Comparison of ENCODE assay signal across 14 cellular contexts in the genomic region with DNA sequence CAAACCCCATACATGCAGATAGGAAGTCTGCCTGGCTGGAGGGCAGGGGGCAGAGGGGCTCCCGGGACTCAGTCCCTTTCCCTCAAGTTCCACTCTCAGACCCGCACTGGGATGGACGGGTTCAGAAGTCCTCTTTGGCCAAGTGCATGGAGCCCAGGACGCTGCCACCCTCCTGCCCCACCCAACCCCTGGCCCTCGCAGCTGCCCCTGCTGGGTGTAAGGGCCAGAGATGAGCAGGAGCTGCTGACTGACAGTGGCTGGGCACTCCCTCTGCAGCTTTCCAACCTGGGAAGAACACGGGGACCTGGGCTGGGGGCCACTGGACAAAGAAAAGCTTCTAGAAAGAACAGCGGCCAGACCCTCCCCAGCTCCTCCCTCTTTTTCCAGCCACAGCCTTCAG. TPM values are rescaled to one million over a fixed set of nuclear protein-coding genes. Genes with fewer than 3 reads are reported as not detected.
"Had no signal": no experiment of that assay in that cellular context is flagged by ENCODE, and none has a peak within 500 bp of the region (broad histone marks: within the 10 kb centered on the region; RNA-seq: fewer than 3 reads in every experiment).

No MANE protein-coding gene starts in this region.

- H3K9me3 Mint-ChIP-seq: stimulated activated effector memory CD8-positive, alpha-beta T cell treated with anti-CD3 and anti-CD28 coated beads, Interleukin-12 subunit alpha, Interleukin-12 subunit beta, amount 100 ng/mL, for 72 hours had no signal

- H3K27ac ChIP-seq: colonic mucosa, left ventricle myocardium inferior, right atrium auricular region, thyroid gland had no signal

- H3K9me3 ChIP-seq: colonic mucosa, left ventricle myocardium inferior, right atrium auricular region, thyroid gland had no signal

- H3K27ac Mint-ChIP-seq: mesothelial cell of epicardium; stimulated activated effector memory CD8-positive, alpha-beta T cell treated with anti-CD3 and anti-CD28 coated beads, Interleukin-12 subunit alpha, Interleukin-12 subunit beta, amount 100 ng/mL, for 72 hours had no signal

- H3K36me3 ChIP-seq: colonic mucosa, left ventricle myocardium inferior, right atrium auricular region, thyroid gland had no signal

- H3K4me1 ChIP-seq: colonic mucosa, thyroid gland had no signal

- H3K36me3 Mint-ChIP-seq: mesothelial cell of epicardium; stimulated activated effector memory CD8-positive, alpha-beta T cell treated with anti-CD3 and anti-CD28 coated beads, Interleukin-12 subunit alpha, Interleukin-12 subunit beta, amount 100 ng/mL, for 72 hours had no signal

- FAIRE-seq: frontal cortex had no signal

- DNase-seq: activated CD4-positive, alpha-beta T cell treated with anti-CD3 and anti-CD28 coated beads for 48 hours; activated CD8-positive, alpha-beta memory T cell treated with anti-CD3 and anti-CD28 coated beads, Interleukin-2, amount 50 U/mL, for 48 hours; activated CD8-positive, alpha-beta T cell treated with anti-CD3 and anti-CD28 coated beads, Interleukin-2, amount 10 ng/mL, durations not matched to agents 7 days and 5 days; activated naive CD4-positive, alpha-beta T cell treated with Interleukin-2 at 50 U/mL for 16 hours; colonic mucosa; effector CD8-positive, alpha-beta T cell; left ventricle myocardium inferior; thyroid gland had no signal

- H3K4me3 Mint-ChIP-seq: activated CD8-positive, alpha-beta T cell treated with anti-CD3 and anti-CD28 coated beads, Interleukin-2, amount 10 ng/mL, durations not matched to agents 7 days and 5 days; mesothelial cell of epicardium; stimulated activated effector memory CD8-positive, alpha-beta T cell treated with anti-CD3 and anti-CD28 coated beads, Interleukin-12 subunit alpha, Interleukin-12 subunit beta, amount 100 ng/mL, for 72 hours had no signal

- H3K4me3 ChIP-seq: colonic mucosa, left ventricle myocardium inferior, right atrium auricular region, thyroid gland had no signal

RNA-seq across cellular contexts. Expression of a gene that starts 21.9 kb away (rescaled TPM):
- total RNA-seq: activated CD8-positive, alpha-beta T cell treated with anti-CD3 and anti-CD28 coated beads, Interleukin-2, amount 10 ng/mL, durations not matched to agents 7 days and 5 days; fibroblast of lung; frontal cortex; mesothelial cell of epicardium; T-helper 1 cell treated with Interleukin-12 subunit alpha and Interleukin-12 subunit beta and Interleukin-4 antibody, amounts not matched to agents 30 ng/mL and 1 ng/mL, for 36 hours had no signal
- polyA plus RNA-seq: fibroblast of lung had no signal
